ENCODE assay signal across 17 cellular contexts in genomic region chrX:9842541-9842940, GRCh38. TPM values are rescaled to one million over a fixed set of nuclear protein-coding genes. Genes with fewer than 3 reads are reported as not detected.
DNase-seq lines count a peak whose midpoint lies in the region; ATAC-seq and TF ChIP-seq lines count a peak whose summit lies in the region.
"Had no signal": no experiment of that assay in that cellular context is flagged by ENCODE, and none has a peak within 500 bp of the region (broad histone marks: within the 10 kb centered on the region; RNA-seq: fewer than 3 reads in every experiment).

No MANE protein-coding gene starts in this region.

- 15% methylated on average over 5 of the region's 6 CpGs for WGBS in HUES64

- ATAC-seq in GM18867 (IDR thresholded peaks at IDR 0.05; ENCODE audit: unreplicated experiment) (no peak), GM19351 (IDR thresholded peaks at IDR 0.05; ENCODE audit: unreplicated experiment) (no peak)

- no peaks in the 10 kb centered on the region for H3K27me3 ChIP-seq in HUES64 (ENCODE audit: insufficient read depth, low read length)
- no peaks in the 10 kb centered on the region for H3K27me3 ChIP-seq in effector memory CD4-positive, alpha-beta T cell (replicated peaks; ENCODE audit: control insufficient read depth, insufficient read depth, low read length, poor library complexity, severe bottlenecking)
- H3K27me3 ChIP-seq: brain microvascular endothelial cell, neutrophil had no signal

- H3K4me1 Mint-ChIP-seq in dendritic cell treated with granulocyte-macrophage colony-stimulating factor and Interleukin-4, amounts not matched to agents 40 ng/mL and 50 ng/mL, for 4 days (ENCODE audit: low read depth) = peaks cover 42% of the 10 kb centered on the region
- peaks cover 32% of the 10 kb centered on the region for H3K4me1 Mint-ChIP-seq in mesothelial cell of epicardium

- H3K27ac Mint-ChIP-seq in dendritic cell treated with granulocyte-macrophage colony-stimulating factor and Interleukin-4, amounts not matched to agents 40 ng/mL and 50 ng/mL, for 4 days = peak overlapping the region; percentile 69
- H3K27ac Mint-ChIP-seq in mesothelial cell of epicardium = peak overlapping the region; percentile 93
- H3K27ac Mint-ChIP-seq: activated naive CD4-positive, alpha-beta T cell treated with anti-CD3 and anti-CD28 coated beads for 36 hours; T-helper 1 cell treated with Interleukin-12 subunit alpha and Interleukin-12 subunit beta and Interleukin-4 antibody, amounts not matched to agents 30 μg/mL and 1 μg/mL, for 36 hours had no signal

- H3K36me3 Mint-ChIP-seq in dendritic cell treated with granulocyte-macrophage colony-stimulating factor and Interleukin-4, amounts not matched to agents 40 ng/mL and 50 ng/mL, for 4 days (ENCODE audit: low read depth) = no peaks in the 10 kb centered on the region
- peaks cover 5% of the 10 kb centered on the region for H3K36me3 Mint-ChIP-seq in mesothelial cell of epicardium

- no peaks in the 10 kb centered on the region for H3K9me3 Mint-ChIP-seq in dendritic cell treated with granulocyte-macrophage colony-stimulating factor and Interleukin-4, amounts not matched to agents 40 ng/mL and 50 ng/mL, for 4 days
- H3K9me3 Mint-ChIP-seq in mesothelial cell of epicardium = peaks cover 5% of the 10 kb centered on the region
- H3K9me3 Mint-ChIP-seq: activated naive CD4-positive, alpha-beta T cell treated with anti-CD3 and anti-CD28 coated beads for 36 hours; T-helper 1 cell treated with Interleukin-12 subunit alpha and Interleukin-12 subunit beta and Interleukin-4 antibody, amounts not matched to agents 30 μg/mL and 1 μg/mL, for 36 hours had no signal

- no peak overlapping the region for H3K4me3 ChIP-seq in HUES64 (ENCODE audit: low read length)
- H3K4me3 ChIP-seq in effector memory CD4-positive, alpha-beta T cell (ENCODE audit: insufficient read depth, low read depth, low read length, poor library complexity, severe bottlenecking) = no peak overlapping the region
- H3K4me3 ChIP-seq: lung had no signal

- H3K9me3 ChIP-seq in HUES64 (ENCODE audit: insufficient read depth, low read depth, low read length) = no peaks in the 10 kb centered on the region
- H3K9me3 ChIP-seq in effector memory CD4-positive, alpha-beta T cell (ENCODE audit: control insufficient read depth, low read length) = no peaks in the 10 kb centered on the region
- H3K9me3 ChIP-seq: neutrophil had no signal

- no peaks in the 10 kb centered on the region for H3K36me3 ChIP-seq in HUES64 (ENCODE audit: insufficient read depth, low read length)
- no peaks in the 10 kb centered on the region for H3K36me3 ChIP-seq in effector memory CD4-positive, alpha-beta T cell (ENCODE audit: control insufficient read depth, insufficient read depth, low read length)
- H3K36me3 ChIP-seq: brain microvascular endothelial cell, neutrophil had no signal

- intact Hi-C loops in dendritic cell treated with granulocyte-macrophage colony-stimulating factor and Interleukin-4, amounts not matched to agents 40 ng/mL and 50 ng/mL, for 4 days (cut with micrococcal nuclease) = no loop called here

- peaks cover 21% of the 10 kb centered on the region for H3K27me3 Mint-ChIP-seq in dendritic cell treated with granulocyte-macrophage colony-stimulating factor and Interleukin-4, amounts not matched to agents 40 ng/mL and 50 ng/mL, for 4 days
- no peaks in the 10 kb centered on the region for H3K27me3 Mint-ChIP-seq in mesothelial cell of epicardium (ENCODE audit: low read depth)

- DNase-seq in A172 (ENCODE audit: low spot score) (peak; percentile 51), mesothelial cell of epicardium (ENCODE audit: low spot score in 2 of 2, unreplicated experiment in 2 of 2) (no peak), NCI-H345 (lab: John Stamatoyannopoulos, UW) (no peak)
- no peak for DNase-seq in effector memory CD4-positive, alpha-beta T cell
- DNase-seq: activated CD8-positive, alpha-beta memory T cell treated with anti-CD3 and anti-CD28 coated beads, Interleukin-2, amount 50 U/mL, for 48 hours; activated naive CD4-positive, alpha-beta T cell treated with anti-CD3 and anti-CD28 coated beads for 36 hours; brain microvascular endothelial cell; NCI-H1417 treated with DMSO at 0.1 percent for 48 hours; Right ventricle myocardium superior; stimulated activated CD4-positive, alpha-beta T cell treated with anti-CD3 and anti-CD28 coated beads, Interleukin-4, amount 100 ng/mL, for 24 hours had no signal

- TF ChIP-seq CTCF in mesothelial cell of epicardium (IDR thresholded peaks at IDR 0.05; ENCODE audit: unreplicated experiment) = no peak

- H3K9ac ChIP-seq in HUES64 (ENCODE audit: low read depth, low read length) = peak overlapping the region; percentile 12; the same call in 1 of the 2 replicates

- no peak overlapping the region for H3K4me3 Mint-ChIP-seq in dendritic cell treated with granulocyte-macrophage colony-stimulating factor and Interleukin-4, amounts not matched to agents 40 ng/mL and 50 ng/mL, for 4 days
- H3K4me3 Mint-ChIP-seq in mesothelial cell of epicardium = no peak overlapping the region
- H3K4me3 Mint-ChIP-seq: activated naive CD4-positive, alpha-beta T cell treated with anti-CD3 and anti-CD28 coated beads for 36 hours; T-helper 1 cell treated with Interleukin-12 subunit alpha and Interleukin-12 subunit beta and Interleukin-4 antibody, amounts not matched to agents 30 μg/mL and 1 μg/mL, for 36 hours had no signal

- peaks cover 10% of the 10 kb centered on the region; the same call in 1 of the 2 replicates for H3K4me1 ChIP-seq in HUES64 (ENCODE audit: insufficient read depth, low read length)
- H3K4me1 ChIP-seq in effector memory CD4-positive, alpha-beta T cell (ENCODE audit: control insufficient read depth, insufficient read depth, low read length, poor library complexity, severe bottlenecking) = no peaks in the 10 kb centered on the region

- H3K27ac ChIP-seq in HUES64 (ENCODE audit: low read depth, low read length) = peak overlapping the region; percentile 67; the same call in 1 of the 2 replicates
- H3K27ac ChIP-seq in effector memory CD4-positive, alpha-beta T cell (ENCODE audit: insufficient read depth, low read length, poor library complexity, severe bottlenecking) = no peak overlapping the region
- H3K27ac ChIP-seq: brain microvascular endothelial cell, neutrophil had no signal

RNA-seq across cellular contexts. Expression of gene SHROOM2, which starts 56.3 kb away (rescaled TPM):
- 1.4 and 2.8 TPM in 2 replicates for total RNA-seq in A172 (2014; rRNA removed; shearing (Covaris generic))
- polyA plus RNA-seq in HUES64 (2013, experiment 1 of 2) = 7.4 TPM
- 7.7 TPM for polyA plus RNA-seq in HUES64 (2013, experiment 2 of 2)
- total RNA-seq in mesothelial cell of epicardium = 12.5 to 13.5 TPM (median 13.3 TPM) in 3 replicates
- total RNA-seq: activated naive CD4-positive, alpha-beta T cell treated with anti-CD3 and anti-CD28 coated beads for 36 hours had no signal
